ENCODE assay signal across 8 cellular contexts in genomic region chr11:31509412-31510345, GRCh38. TPM values are rescaled to one million over a fixed set of nuclear protein-coding genes. Genes with fewer than 3 reads are reported as not detected.
DNase-seq lines count a peak whose midpoint lies in the region; ATAC-seq, FAIRE-seq and TF ChIP-seq lines count a peak whose summit lies in the region.

Gene ELP4 (plus strand): TSS chr11:31509767. CDS start chr11:31509785, 18 bp downstream.
A gene with protein sequence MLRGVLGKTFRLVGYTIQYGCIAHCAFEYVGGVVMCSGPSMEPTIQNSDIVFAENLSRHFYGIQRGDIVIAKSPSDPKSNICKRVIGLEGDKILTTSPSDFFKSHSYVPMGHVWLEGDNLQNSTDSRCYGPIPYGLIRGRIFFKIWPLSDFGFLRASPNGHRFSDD (minus strand): TSS chr11:31509622. CDS start chr11:31463276, 46,346 bp downstream.

- peak within 1 kb of the TSS; percentile 60 to 88 (median 80) for H3K4me3 ChIP-seq in adrenal gland
- H3K4me3 ChIP-seq in heart right ventricle = peak within 1 kb of the TSS; percentile 68 to 95 (median 81)
- peak within 1 kb of the TSS; percentile 83 for H3K4me3 ChIP-seq in upper lobe of right lung

- DNase-seq in GM12891 (ENCODE audit: insufficient read length, low spot score) (peak; percentile 78), NCI-H1436 treated with DMSO at 0.1 percent for 48 hours (lab: John Stamatoyannopoulos, UW) (peak; percentile 94), T-cell (peak; percentile 87 to 97 (median 94)), adrenal gland (peak; percentile 95 to 99 (median 98)), heart right ventricle (peak; percentile 92 to 98), posterior vena cava (ENCODE audit: low spot score) (peak; percentile 98), upper lobe of right lung (peak; percentile 96)

- intact Hi-C loops in adrenal gland (cut with DNase I) (no loop called here), heart right ventricle (cut with DNase I) (loop anchor here in 1 of 10 donors (10.0 kb wide), 1 partner anchor 665 kb away; no protein-coding TSS in a partner anchor), posterior vena cava (cut with DNase I) (no loop called here), upper lobe of right lung (cut with DNase I) (no loop called here)

- H3K9me3 ChIP-seq in adrenal gland (replicated peaks in 1 of 3) (no peaks in the 10 kb centered on the region), heart right ventricle (no peaks in the 10 kb centered on the region), upper lobe of right lung (no peaks in the 10 kb centered on the region)

- peaks cover 48 to 68% (median 53%) of the 10 kb centered on the region in 3 donors for H3K4me1 Mint-ChIP-seq in T-cell

- TF ChIP-seq POLR2A in GM12891 (IDR thresholded peaks at IDR 0.05; ENCODE audit: low read depth, low read length) = peak; percentile 85
- TF ChIP-seq POLR2A in adrenal gland (IDR thresholded peaks at IDR 0.05) = peak; percentile 41 to 78

- peak within 1 kb of the TSS; percentile 89 to 98 for H3K27ac Mint-ChIP-seq in T-cell

- no peaks in the 10 kb centered on the region for H3K27me3 Mint-ChIP-seq in T-cell

- no peaks in the 10 kb centered on the region for H3K36me3 ChIP-seq in adrenal gland (replicated peaks in 1 of 2)
- peaks cover 0 to 7% (median 0%) of the 10 kb centered on the region in 9 donors for H3K36me3 ChIP-seq in heart right ventricle
- no peaks in the 10 kb centered on the region for H3K36me3 ChIP-seq in upper lobe of right lung

- peaks cover 11% of the 10 kb centered on the region for H3K36me3 Mint-ChIP-seq in T-cell

- H3K27ac ChIP-seq in adrenal gland (peak within 1 kb of the TSS; percentile 52 to 87 (median 78)), heart right ventricle (peak within 1 kb of the TSS; percentile 37 to 89 (median 84)), upper lobe of right lung (peak within 1 kb of the TSS; percentile 89)

- TF ChIP-seq CTCF in adrenal gland (IDR thresholded peaks at IDR 0.05) = no peak
- TF ChIP-seq CTCF in heart right ventricle (IDR thresholded peaks at IDR 0.05) = no peak
- TF ChIP-seq CTCF in upper lobe of right lung (IDR thresholded peaks at IDR 0.05) = no peak

- FAIRE-seq in GM12891 (lab: Jason Lieb, UNC) = peak; percentile 98

- 0 to 1% (median 0%) methylated on average over 16 to 47 of the region's 47 CpGs for WGBS in adrenal gland, 4 donors
- 0% methylated on average over 47 of the region's 47 CpGs for WGBS in heart right ventricle, 2 donors

- CTCF ChIA-PET in T-cell (lab: Charles Lee) = no interaction called here

- ATAC-seq in HG02840 (IDR thresholded peaks at IDR 0.05; ENCODE audit: low FRiP score, unreplicated experiment) (peak; percentile 100), T-cell (replicated peaks in 1 of 4) (peak; percentile 99 to 100 (median 99)), heart right ventricle (peak; percentile 100), upper lobe of right lung (peak; percentile 100)

- H3K9me3 Mint-ChIP-seq in T-cell = no peaks in the 10 kb centered on the region

- peaks cover 12 to 20% of the 10 kb centered on the region in 2 donors for H3K4me1 ChIP-seq in adrenal gland (replicated peaks in 1 of 2)
- H3K4me1 ChIP-seq in heart right ventricle = peaks cover 0 to 29% (median 24%) of the 10 kb centered on the region in 9 donors
- peaks cover 17% of the 10 kb centered on the region for H3K4me1 ChIP-seq in upper lobe of right lung

- H3K27me3 ChIP-seq in adrenal gland = no peaks in the 10 kb centered on the region
- no peaks in the 10 kb centered on the region for H3K27me3 ChIP-seq in heart right ventricle
- H3K27me3 ChIP-seq in upper lobe of right lung = no peaks in the 10 kb centered on the region

- peak within 1 kb of the TSS; percentile 93 to 98 (median 95) for H3K4me3 Mint-ChIP-seq in T-cell

- POLR2A ChIA-PET in T-cell (lab: Charles Lee) = interaction anchor here in 1 of 2 donors (0.5 kb wide), 1 partner anchor 331 kb away, joined by 6 read pairs; no protein-coding TSS in a partner anchor

TF ChIP-seq in GM12891, 5 proteins besides CTCF, POLR2A, EP300 and RAD21:
- TF ChIP-seq SPI1 (IDR thresholded peaks at IDR 0.05; ENCODE audit: low read depth, low read length) (no peak), TAF1 (IDR thresholded peaks at IDR 0.05; ENCODE audit: low read depth, low read length) (peak; percentile 90), POLR2AphosphoS5 (IDR thresholded peaks at IDR 0.05; ENCODE audit: low read depth, low read length) (peak; percentile 73), POU2F2 (IDR thresholded peaks at IDR 0.05; ENCODE audit: low read depth, low read length) (peak; percentile 49; the same call in 1 of the 2 replicates), PAX5 (IDR thresholded peaks at IDR 0.05; ENCODE audit: insufficient read depth, low read length, severe bottlenecking) (no peak)

RNA-seq across cellular contexts. Expression of gene ELP4, which starts in this region (rescaled TPM):
- polyA plus RNA-seq in GM12891 (2012; ENCODE audit: low read depth, missing spikeins) = 11.4 TPM
- total RNA-seq in T-cell (10 to 100 TPM; 15.9 to 22.2 (median 17.2) TPM), adrenal gland (10 to 100 TPM; 13.9 to 30.4 (median 18.0) TPM), heart right ventricle (10 to 100 TPM; 13.4 to 19.5 (median 15.9) TPM), posterior vena cava (10 to 100 TPM; 14.3 to 15.7 TPM), upper lobe of right lung (16.6 TPM)
- polyA plus RNA-seq in adrenal gland (10 to 100 TPM; 10.5 to 22.1 (median 16.3) TPM), heart right ventricle (10 to 100 TPM in 1 of 2 donors, 1 to 10 TPM in 1; 9.8 to 18.3 TPM)

RNA-seq across cellular contexts. Expression of the second gene that starts in this region (rescaled TPM):
- polyA plus RNA-seq in GM12891 (2012; ENCODE audit: low read depth, missing spikeins) = 62.2 TPM
- total RNA-seq in T-cell (10 to 100 TPM in 4 of 5 donors, 1 to 10 TPM in 1; 8.2 to 16.3 (median 14.2) TPM), adrenal gland (10 to 100 TPM in 6 of 8 donors, 1 to 10 TPM in 2; 5.2 to 23.1 (median 17.2) TPM), heart right ventricle (10 to 100 TPM; 19.5 to 32.4 (median 28.8) TPM), posterior vena cava (10 to 100 TPM; 12.9 to 19.0 TPM), upper lobe of right lung (12.4 TPM)
- polyA plus RNA-seq in adrenal gland (10 to 100 TPM; 57.0 to 71.9 (median 64.7) TPM), heart right ventricle (10 to 100 TPM; 29.7 to 66.8 TPM)

Comparison
In these comparisons a context has a peak if more than half of its experiments do, and no peak if none do; other contexts are left out.
1. Peak in every context shown above with its lines: DNase-seq, ATAC-seq, H3K4me3 ChIP-seq and H3K27ac ChIP-seq.